ENCODE assay signal across 8 cellular contexts in genomic region chrX:120604359-120604782, GRCh38. TPM values are rescaled to one million over a fixed set of nuclear protein-coding genes. Genes with fewer than 3 reads are reported as not detected.
DNase-seq lines count a peak whose midpoint lies in the region; ATAC-seq and TF ChIP-seq lines count a peak whose summit lies in the region.

No MANE protein-coding gene starts in this region.

- H3K4me3 ChIP-seq in CD8-positive, alpha-beta T cell (ENCODE audit: low read depth, low read length): peak overlapping the region; percentile 91
- H3K4me3 ChIP-seq in Panc1 (ENCODE audit: low read depth in 2 of 2, low read length in 2 of 2) (peak overlapping the region; percentile 93 to 94), hepatocyte (peak overlapping the region; percentile 47), sigmoid colon (peak overlapping the region; percentile 47 to 57 (median 56))

- POLR2A ChIA-PET in CD8-positive, alpha-beta T cell (lab: Charles Lee): interaction anchor here (0.9 to 3.0 kb wide), 9 partner anchors 14 to 354 kb away, joined by 3 to 72 read pairs (median 4); partner anchors contain the start of genes CUL4B and ZBTB33
- POLR2A ChIA-PET in Panc1 (lab: Charles Lee): interaction anchor here (0.7 to 1.4 kb wide), 2 partner anchors 43 to 120 kb away, joined by 8 to 36 read pairs; partner anchors contain the start of gene CUL4B

- H3K4me1 ChIP-seq in CD8-positive, alpha-beta T cell (ENCODE audit: insufficient read depth, low read length): peaks cover 15% of the 10 kb centered on the region
- 0 out of 2 replicates have a peak, but pooled peaks cover 4% of the 10 kb centered on the region for H3K4me1 ChIP-seq in Panc1 (ENCODE audit: control insufficient read depth, insufficient read depth, low read length)
- no peaks in the 10 kb centered on the region for H3K4me1 ChIP-seq in hepatocyte (ENCODE audit: insufficient read depth)
- peaks cover 0 to 11% (median 6%) of the 10 kb centered on the region in 4 donors for H3K4me1 ChIP-seq in sigmoid colon

- CTCF ChIA-PET in CD8-positive, alpha-beta T cell (lab: Charles Lee): interaction anchor here (0.7 to 1.0 kb wide), 3 partner anchors 27 to 46 kb away, joined by 3 to 5 read pairs (median 3); partner anchors contain the start of gene CUL4B
- CTCF ChIA-PET in Panc1 (lab: Charles Lee): no interaction called here

- no peak for TF ChIP-seq EP300 in sigmoid colon (IDR thresholded peaks at IDR 0.05)

- 32% methylated on average over 5 of the region's 5 CpGs for WGBS in hepatocyte (ENCODE audit: low lambda C conversion rate, missing lambda C conversion rate)
- 0% methylated on average over 5 of the region's 5 CpGs for WGBS in sigmoid colon, 2 donors

- H3K4me3 Mint-ChIP-seq in CD8-positive, alpha-beta T cell: peak overlapping the region; percentile 95

- no peaks in the 10 kb centered on the region for H3K36me3 ChIP-seq in CD8-positive, alpha-beta T cell (ENCODE audit: insufficient read depth, low read length)
- H3K36me3 ChIP-seq in Panc1 (ENCODE audit: control insufficient read depth, insufficient read depth, low read length): peaks cover 5% of the 10 kb centered on the region
- H3K36me3 ChIP-seq in hepatocyte (replicated peaks; ENCODE audit: insufficient read depth, low read depth): no peaks in the 10 kb centered on the region
- H3K36me3 ChIP-seq in sigmoid colon: peaks cover 0 to 7% (median 2%) of the 10 kb centered on the region in 4 donors

- peak overlapping the region; percentile 87 for H3K27ac ChIP-seq in CD8-positive, alpha-beta T cell (ENCODE audit: low read depth, low read length)
- peak overlapping the region; percentile 97 for H3K27ac ChIP-seq in Panc1 (ENCODE audit: low read length)
- H3K27ac ChIP-seq in angular gyrus (ENCODE audit: low read depth, low read length): peak overlapping the region; percentile 70
- peak overlapping the region; percentile 97 for H3K27ac ChIP-seq in hepatocyte
- H3K27ac ChIP-seq in sigmoid colon: peak overlapping the region; percentile 75 to 90 (median 84)

- intact Hi-C loops in CD8-positive, alpha-beta T cell (cut with DNase I, micrococcal nuclease): loop anchor here (1.0 kb wide), 3 partner anchors 26 to 118 kb away; partner anchors contain the start of gene C1GALT1C1 (in 1 of the 2)
- intact Hi-C loops in Panc1 (cut with micrococcal nuclease; ENCODE audit: unreplicated experiment) (no loop called here), sigmoid colon (cut with DNase I) (loop anchor here (2.0 kb wide), 1 partner anchor 44 kb away; the partner anchor contains the start of gene CUL4B)

- ATAC-seq in CD8-positive, alpha-beta T cell: peak; percentile 65
- ATAC-seq in GM19395 (IDR thresholded peaks at IDR 0.05; ENCODE audit: unreplicated experiment): peak; percentile 60
- peak; percentile 73 for ATAC-seq in Panc1

- peak overlapping the region; percentile 97 for H3K27ac Mint-ChIP-seq in CD8-positive, alpha-beta T cell

- in situ Hi-C loops in Panc1 (cut with HindIII; ENCODE audit: low pct_unique_long_range_greater_than_20kb, low sequenced_read_pairs): no loop called here

- H2AFZ ChIP-seq in hepatocyte: peak overlapping the region; percentile 27

- H3K9me3 ChIP-seq in CD8-positive, alpha-beta T cell (ENCODE audit: low read length): no peaks in the 10 kb centered on the region
- H3K9me3 ChIP-seq in Panc1 (ENCODE audit: control insufficient read depth, insufficient read depth, low read depth, low read length) (no peaks in the 10 kb centered on the region), hepatocyte (ENCODE audit: low read depth) (no peaks in the 10 kb centered on the region), sigmoid colon (no peaks in the 10 kb centered on the region)

- H3K9me2 ChIP-seq in hepatocyte (replicated peaks; ENCODE audit: insufficient read depth): no peaks in the 10 kb centered on the region

- no peak for TF ChIP-seq CTCF in CD8-positive, alpha-beta T cell (IDR thresholded peaks at IDR 0.05)
- TF ChIP-seq CTCF in Panc1 (IDR thresholded peaks at IDR 0.05) (no peak), hepatocyte (IDR thresholded peaks at IDR 0.05; ENCODE audit: poor library complexity) (no peak), sigmoid colon (IDR thresholded peaks at IDR 0.05) (no peak)

- no peaks in the 10 kb centered on the region for H3K27me3 ChIP-seq in CD8-positive, alpha-beta T cell (ENCODE audit: insufficient read depth, low read length)
- H3K27me3 ChIP-seq in Panc1 (ENCODE audit: control insufficient read depth, insufficient read depth, low read length): no peaks in the 10 kb centered on the region
- H3K27me3 ChIP-seq in hepatocyte: no peaks in the 10 kb centered on the region
- no peaks in the 10 kb centered on the region for H3K27me3 ChIP-seq in sigmoid colon

- no peaks in the 10 kb centered on the region for H3K27me3 Mint-ChIP-seq in CD8-positive, alpha-beta T cell (ENCODE audit: low read depth)

- peak; percentile 0 to 57 (median 20) for DNase-seq in CD8-positive, alpha-beta T cell
- DNase-seq in HT1080 (ENCODE audit: low read depth) (peak; percentile 30), Panc1 (ENCODE audit: low read depth, low spot score) (no peak), hepatocyte (ENCODE audit: low spot score) (peak; percentile 41), sigmoid colon (no peak), NCI-H345 (lab: John Stamatoyannopoulos, UW) (no peak)

- TSS peak; percentile 84 for BruUV-seq in Panc1 (replicated peaks; lab: Mats Ljungman, UMichigan)

- no peak for TF ChIP-seq POLR2A in sigmoid colon (IDR thresholded peaks at IDR 0.05)

- no peaks in the 10 kb centered on the region for H3K9me3 Mint-ChIP-seq in CD8-positive, alpha-beta T cell

- H3K4me1 Mint-ChIP-seq in CD8-positive, alpha-beta T cell (ENCODE audit: low read depth): peaks cover 15% of the 10 kb centered on the region

- H3K4me2 ChIP-seq in hepatocyte: peak overlapping the region; percentile 76

- peaks cover 18% of the 10 kb centered on the region for H3K79me2 ChIP-seq in hepatocyte

- peaks cover 22% of the 10 kb centered on the region for H3K36me3 Mint-ChIP-seq in CD8-positive, alpha-beta T cell

- no peaks in the 10 kb centered on the region for H4K20me1 ChIP-seq in hepatocyte (ENCODE audit: insufficient read depth, poor library complexity, severe bottlenecking)

RNA-seq across cellular contexts. Expression of gene MCTS1, which starts 0.5 kb away (rescaled TPM):
- total RNA-seq in CD8-positive, alpha-beta T cell: 1 to 10 TPM; 7.0 to 9.2 TPM
- 66.8 and 71.9 TPM in 2 replicates for total RNA-seq in HT1080 (2014; rRNA removed; shearing (Covaris generic))
- 118 and 128 TPM in 2 replicates for polyA plus RNA-seq in HT1080 (2015; cell fraction: cytosol; rRNA removed)
- 91.6 and 108 TPM in 2 replicates for polyA plus RNA-seq in HT1080 (2015; cell fraction: nucleus; rRNA removed)
- total RNA-seq in Panc1 (2021; ENCODE audit: unreplicated experiment) (110 TPM), hepatocyte (44.6 and 46.0 TPM in 2 replicates), sigmoid colon (10 to 100 TPM; 14.7 to 25.7 (median 20.7) TPM)
- 57.0 TPM for polyA plus RNA-seq in Panc1 (2012; ENCODE audit: insufficient read length)
- polyA plus RNA-seq in hepatocyte (66.5 and 72.6 TPM in 2 replicates), sigmoid colon (10 to 100 TPM; 64.9 to 89.9 (median 64.9) TPM)

RNA-seq across cellular contexts. Expression of gene C1GALT1C1, which starts 25.5 kb away (rescaled TPM):
- total RNA-seq in CD8-positive, alpha-beta T cell: 1 to 10 TPM; 1.1 to 1.9 TPM
- total RNA-seq in HT1080 (2014; rRNA removed; shearing (Covaris generic)): 24.4 and 28.6 TPM in 2 replicates
- 29.2 and 32.7 TPM in 2 replicates for polyA plus RNA-seq in HT1080 (2015; cell fraction: cytosol; rRNA removed)
- polyA plus RNA-seq in HT1080 (2015; cell fraction: nucleus; rRNA removed): 62.0 and 64.6 TPM in 2 replicates
- total RNA-seq in Panc1 (2021; ENCODE audit: unreplicated experiment): 32.4 TPM
- polyA plus RNA-seq in Panc1 (2012; ENCODE audit: insufficient read length): 24.4 TPM
- 47.4 and 50.9 TPM in 2 replicates for total RNA-seq in hepatocyte
- 28.7 and 34.0 TPM in 2 replicates for polyA plus RNA-seq in hepatocyte
- 10 to 100 TPM; 16.6 to 29.3 (median 22.2) TPM for total RNA-seq in sigmoid colon
- 10 to 100 TPM in 2 of 3 donors, 1 to 10 TPM in 1; 5.4 to 31.7 (median 14.3) TPM for polyA plus RNA-seq in sigmoid colon

RNA-seq across cellular contexts. Expression of gene CUL4B, which starts 43.6 kb away (rescaled TPM):
- total RNA-seq in CD8-positive, alpha-beta T cell: 10 to 100 TPM; 25.3 to 30.0 TPM
- total RNA-seq in HT1080 (2014; rRNA removed; shearing (Covaris generic)): 16.3 and 18.2 TPM in 2 replicates
- polyA plus RNA-seq in HT1080 (2015; cell fraction: cytosol; rRNA removed): 44.0 and 59.9 TPM in 2 replicates
- 118 and 125 TPM in 2 replicates for polyA plus RNA-seq in HT1080 (2015; cell fraction: nucleus; rRNA removed)
- 99.8 TPM for total RNA-seq in Panc1 (2021; ENCODE audit: unreplicated experiment)
- polyA plus RNA-seq in Panc1 (2012; ENCODE audit: insufficient read length): 30.9 TPM
- 46.4 and 50.5 TPM in 2 replicates for total RNA-seq in hepatocyte
- polyA plus RNA-seq in hepatocyte: 15.5 and 16.9 TPM in 2 replicates
- 10 to 100 TPM; 46.2 to 62.0 (median 49.9) TPM for total RNA-seq in sigmoid colon
- 10 to 100 TPM; 13.8 to 17.0 (median 15.5) TPM for polyA plus RNA-seq in sigmoid colon

Comparison
In these comparisons a context has a peak if more than half of its experiments do, and no peak if none do; other contexts are left out.
1. DNase-seq: peak in CD8-positive, alpha-beta T cell (7 of 7), HT1080 (single experiment) and hepatocyte (single experiment); none in Panc1 (single experiment), sigmoid colon (single experiment) and NCI-H345 (single experiment).
2. Peak in every context shown above with its lines, with median percentiles within 50 percentile points of each other: ATAC-seq, H3K27ac ChIP-seq and H3K4me3 ChIP-seq.